Comparison of ENCODE assay signal across 8 cellular contexts in the genomic region with DNA sequence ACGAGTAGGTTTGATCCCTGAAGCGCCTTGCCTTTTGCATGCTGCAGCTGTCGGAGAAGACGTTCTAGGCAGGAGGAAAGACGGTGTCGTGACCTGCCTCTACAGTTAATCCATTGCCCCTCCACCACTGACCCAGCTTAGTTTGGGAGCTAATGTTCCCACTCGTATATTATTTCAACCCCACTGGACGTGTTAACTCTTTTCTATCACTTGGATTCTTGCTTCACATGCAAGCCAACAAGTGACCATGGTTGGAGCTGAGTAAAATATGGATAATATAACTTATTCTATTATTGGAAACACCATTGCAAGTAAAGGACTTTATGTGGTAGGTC. TPM values are rescaled to one million over a fixed set of nuclear protein-coding genes. Genes with fewer than 3 reads are reported as not detected.
A peak's percentile ranks its signal among the peaks of the same experiment; 100 is the strongest.
DNase-seq lines count a peak whose midpoint lies in the region; ATAC-seq and TF ChIP-seq lines count a peak whose summit lies in the region.

No MANE protein-coding gene starts in this region.

- no peak for TF ChIP-seq POLR2A in NB4 (IDR thresholded peaks at IDR 0.05; ENCODE audit: extremely low read depth, insufficient read length)

- no peaks in the 10 kb centered on the region for H3K27me3 ChIP-seq in BJ (ENCODE audit: control insufficient read depth, insufficient read depth, low read length)

- H3K36me3 ChIP-seq in BJ (ENCODE audit: control insufficient read depth, insufficient read depth, low read length) = no peaks in the 10 kb centered on the region; the same call in 1 of the 2 replicates

- H3K4me3 ChIP-seq in BJ (ENCODE audit: low read depth, low read length) = peak overlapping the region; percentile 69
- H3K4me3 ChIP-seq in NB4 (ENCODE audit: low read depth, low read length) = peak overlapping the region; percentile 83

- POLR2A ChIA-PET in BJ (lab: Charles Lee) = no interaction called here

- H3K27ac Mint-ChIP-seq in effector memory CD8-positive, alpha-beta T cell = peak overlapping the region; percentile 96
- no peak overlapping the region for H3K27ac Mint-ChIP-seq in neural crest cell (ENCODE audit: unreplicated experiment)

- H3K9me3 Mint-ChIP-seq in effector memory CD8-positive, alpha-beta T cell = no peaks in the 10 kb centered on the region
- no peaks in the 10 kb centered on the region for H3K9me3 Mint-ChIP-seq in neural crest cell

- H3K27me3 Mint-ChIP-seq in effector memory CD8-positive, alpha-beta T cell = peaks cover 0 to 6% of the 10 kb centered on the region in 2 donors
- peaks cover 2% of the 10 kb centered on the region for H3K27me3 Mint-ChIP-seq in neural crest cell (ENCODE audit: low read depth)

- TF ChIP-seq CTCF in BJ (IDR thresholded peaks at IDR 0.05; ENCODE audit: insufficient read depth, low read depth, low read length) = no peak
- no peak for TF ChIP-seq CTCF in NB4 (IDR thresholded peaks at IDR 0.05; ENCODE audit: low read depth, low read length)
- TF ChIP-seq CTCF in neural crest cell (conservative IDR thresholded peaks at IDR 0.05) = no peak

- peaks cover 32 to 38% of the 10 kb centered on the region in 2 donors for H3K4me1 Mint-ChIP-seq in effector memory CD8-positive, alpha-beta T cell (ENCODE audit: low read depth in 2 of 2)
- H3K4me1 Mint-ChIP-seq in neural crest cell = peaks cover 6% of the 10 kb centered on the region

- CTCF ChIA-PET in BJ (lab: Yijun Ruan, JAX) = interaction anchor here (1.0 to 2.1 kb wide), 3 partner anchors 16 to 153 kb away, joined by 3 to 6 read pairs (median 4); no protein-coding TSS in a partner anchor

- no peak for ATAC-seq in effector memory CD8-positive, alpha-beta T cell (replicated peaks)
- no peak for ATAC-seq in GM19463 (IDR thresholded peaks at IDR 0.05; ENCODE audit: unreplicated experiment)
- ATAC-seq in HG03280 (IDR thresholded peaks at IDR 0.05; ENCODE audit: unreplicated experiment) = no peak
- no peak for ATAC-seq in HG02840 (IDR thresholded peaks at IDR 0.05; ENCODE audit: low FRiP score, unreplicated experiment)

- H3K4me3 Mint-ChIP-seq in effector memory CD8-positive, alpha-beta T cell = peak overlapping the region; percentile 94 to 96
- peak overlapping the region; percentile 97 for H3K4me3 Mint-ChIP-seq in neural crest cell

- H3K36me3 Mint-ChIP-seq in effector memory CD8-positive, alpha-beta T cell (ENCODE audit: insufficient read depth) = peaks cover 21% of the 10 kb centered on the region
- no peaks in the 10 kb centered on the region for H3K36me3 Mint-ChIP-seq in neural crest cell (ENCODE audit: low read depth)

- DNase-seq in BJ (ENCODE audit: low read depth) = no peak
- DNase-seq in NB4 (ENCODE audit: low read depth) = no peak
- no peak for DNase-seq in effector memory CD8-positive, alpha-beta T cell
- no peak for DNase-seq in neural crest cell (ENCODE audit: low read depth, low spot score)
- no peak for DNase-seq in GM19238 (ENCODE audit: insufficient read length, low spot score)

RNA-seq across cellular contexts. Expression of gene CALCOCO2, which starts 0.7 kb away (rescaled TPM):
- polyA plus RNA-seq in BJ (2011; rRNA removed) = 108 and 137 TPM in 2 replicates
- polyA minus RNA-seq in BJ (2011; rRNA and poly(A)+ RNA removed) = 70.6 and 73.6 TPM in 2 replicates
- 35.4 and 35.7 TPM in 2 replicates for total RNA-seq in neural crest cell

RNA-seq across cellular contexts. Expression of gene TTLL6, which starts 14.5 kb away (rescaled TPM):
- 0.02 TPM in 1 of 2 replicates, not detected in the other for polyA plus RNA-seq in BJ (2011; rRNA removed)
- polyA minus RNA-seq in BJ (2011; rRNA and poly(A)+ RNA removed) = not detected in 2 replicates
- total RNA-seq in neural crest cell = 0.65 and 0.68 TPM in 2 replicates
